Comparison of ENCODE assay signal across 8 cellular contexts in the genomic region with DNA sequence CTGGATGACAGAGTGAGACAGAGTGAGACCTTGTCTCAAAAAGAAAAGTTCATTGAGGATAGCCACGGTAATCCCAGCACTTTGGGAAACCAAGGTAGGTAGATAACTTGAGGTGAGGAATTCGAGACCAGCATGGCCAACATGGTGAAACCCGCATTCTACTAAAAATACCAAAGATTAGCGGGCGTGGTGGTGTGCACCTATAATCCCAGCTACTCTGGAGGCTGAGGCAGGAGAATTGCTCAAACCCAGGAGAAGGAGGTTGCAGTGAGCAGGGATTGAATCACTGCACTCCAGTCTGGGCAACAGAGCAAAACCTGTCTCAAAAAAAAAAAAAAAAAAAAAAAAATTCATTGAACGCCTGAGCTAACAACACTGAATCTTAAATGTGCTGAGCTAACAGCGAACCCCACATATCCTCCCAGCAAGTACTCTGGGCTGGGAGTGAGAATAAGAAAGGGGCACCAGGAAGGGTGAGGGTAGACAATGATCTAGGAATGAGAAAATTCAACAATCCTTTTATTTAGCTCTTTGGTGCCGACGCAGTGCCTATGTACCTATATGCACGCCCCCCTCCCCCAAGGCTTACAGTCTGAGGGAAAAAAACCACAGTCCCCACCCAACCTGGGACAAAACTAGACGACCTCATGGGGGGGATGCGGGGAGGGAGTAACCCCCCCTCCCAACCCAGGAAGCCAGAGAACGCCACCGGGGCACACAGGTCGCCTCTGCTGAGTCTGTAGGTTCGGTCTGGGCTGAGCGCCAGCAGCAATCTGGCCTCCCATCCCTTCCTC. TPM values are rescaled to one million over a fixed set of nuclear protein-coding genes. Genes with fewer than 3 reads are reported as not detected.
DNase-seq lines count a peak whose midpoint lies in the region; ATAC-seq, FAIRE-seq and TF ChIP-seq lines count a peak whose summit lies in the region.

No MANE protein-coding gene starts in this region.

- peaks cover 5% of the 10 kb centered on the region for H3K9me3 Mint-ChIP-seq in astrocyte (ENCODE audit: unreplicated experiment)

- H3K27me3 ChIP-seq in HAP-1 (ENCODE audit: low read depth) (no peaks in the 10 kb centered on the region), astrocyte (ENCODE audit: insufficient read depth, low read length) (peaks cover 24% of the 10 kb centered on the region), mucosa of rectum (ENCODE audit: control insufficient read depth in 2 of 2, insufficient read depth in 2 of 2, low read length in 2 of 2) (peaks cover 0 to 2% of the 10 kb centered on the region in 2 donors)

- no peak for TF ChIP-seq CTCF in astrocyte (IDR thresholded peaks at IDR 0.05; ENCODE audit: insufficient read depth, low read depth, low read length)

- H3K4me2 ChIP-seq in astrocyte (ENCODE audit: low read length): peak overlapping the region; percentile 95

- peaks cover 4% of the 10 kb centered on the region for H3K4me1 Mint-ChIP-seq in astrocyte (ENCODE audit: low read depth, unreplicated experiment)

- H3K9ac ChIP-seq in astrocyte (ENCODE audit: low read length) (no peak overlapping the region), mucosa of rectum (ENCODE audit: low read depth in 1 of 2, low read length in 2 of 2) (no peak overlapping the region)

- in situ Hi-C loops in HAP-1 (cut with MboI; ENCODE audit: low sequenced_read_pairs): loop anchor here (10.0 kb wide), 1 partner anchor 61 kb away; no protein-coding TSS in a partner anchor

- FAIRE-seq in astrocyte (lab: Jason Lieb, UNC): no peak

- peak overlapping the region; percentile 93 for H2AFZ ChIP-seq in astrocyte (ENCODE audit: low read depth, low read length)

- H3K9me3 ChIP-seq in HAP-1 (no peaks in the 10 kb centered on the region), astrocyte (ENCODE audit: insufficient read depth, low read depth, low read length) (no peaks in the 10 kb centered on the region), mucosa of rectum (ENCODE audit: control insufficient read depth in 2 of 2, low read length in 2 of 2) (no peaks in the 10 kb centered on the region)

- peaks cover 9% of the 10 kb centered on the region for H3K4me1 ChIP-seq in HAP-1
- H3K4me1 ChIP-seq in astrocyte (ENCODE audit: insufficient read depth, low read length): peaks cover 4% of the 10 kb centered on the region
- H3K4me1 ChIP-seq in mucosa of rectum (ENCODE audit: control insufficient read depth in 2 of 2, insufficient read depth in 2 of 2, low read length in 2 of 2): peaks cover 3 to 6% of the 10 kb centered on the region in 2 donors

- DNase-seq in 8988T: peak; percentile 30
- no peak for DNase-seq in HAP-1 (ENCODE audit: low spot score in 2 of 2)
- DNase-seq in astrocyte (ENCODE audit: low read depth): no peak
- DNase-seq in kidney glomerular epithelial cell (lab: John Stamatoyannopoulos, UW): no peak

- no peaks in the 10 kb centered on the region for H3K36me3 Mint-ChIP-seq in astrocyte (ENCODE audit: low read depth, unreplicated experiment)

- peak overlapping the region; percentile 82 for H3K4me3 Mint-ChIP-seq in astrocyte (ENCODE audit: unreplicated experiment)

- no peak overlapping the region for H3K27ac ChIP-seq in astrocyte (ENCODE audit: low read depth, low read length)
- H3K27ac ChIP-seq in mucosa of rectum (ENCODE audit: low read depth in 2 of 2, low read length in 2 of 2): no peak overlapping the region

- no peaks in the 10 kb centered on the region for H3K79me2 ChIP-seq in astrocyte (ENCODE audit: insufficient read depth, low read length)

- H3K27me3 Mint-ChIP-seq in astrocyte (ENCODE audit: low read depth, unreplicated experiment): peaks cover 35% of the 10 kb centered on the region

- ATAC-seq in GM21526 (IDR thresholded peaks at IDR 0.05; ENCODE audit: low FRiP score, unreplicated experiment): no peak
- no peak for ATAC-seq in HG03442 (IDR thresholded peaks at IDR 0.05; ENCODE audit: unreplicated experiment)
- ATAC-seq in HG03565 (IDR thresholded peaks at IDR 0.05; ENCODE audit: unreplicated experiment): no peak

- no peak overlapping the region for H3K27ac Mint-ChIP-seq in astrocyte (ENCODE audit: unreplicated experiment)

- H4K20me1 ChIP-seq in astrocyte (ENCODE audit: insufficient read depth, low read length): no peaks in the 10 kb centered on the region

- H3K36me3 ChIP-seq in HAP-1 (replicated peaks) (no peaks in the 10 kb centered on the region), astrocyte (ENCODE audit: insufficient read depth, low read length) (no peaks in the 10 kb centered on the region), mucosa of rectum (ENCODE audit: control insufficient read depth in 2 of 2, insufficient read depth in 2 of 2, low read length in 2 of 2) (no peaks in the 10 kb centered on the region)

- H3K4me3 ChIP-seq in HAP-1 (peak overlapping the region; percentile 36), astrocyte (ENCODE audit: insufficient read depth, low read depth, low read length) (peak overlapping the region; percentile 68), mucosa of rectum (ENCODE audit: low read length in 2 of 2) (peak overlapping the region; percentile 72 to 95)

RNA-seq across cellular contexts. Expression of a gene that starts 1.4 kb away (rescaled TPM):
- not detected in 2 replicates for total RNA-seq in astrocyte

RNA-seq across cellular contexts. Expression of a gene that starts 13.3 kb away (rescaled TPM):
- total RNA-seq in astrocyte: not detected in 2 replicates

RNA-seq across cellular contexts. Expression of a gene that starts 40.6 kb away (rescaled TPM):
- 87.8 and 88.1 TPM in 2 replicates for total RNA-seq in astrocyte
